Comparison of ENCODE assay signal across 24 cellular contexts in genomic region chr16:85431431-85432124, GRCh38.
A peak's percentile ranks its signal among the peaks of the same experiment; 100 is the strongest.
DNase-seq lines count a peak whose midpoint lies in the region; ATAC-seq, FAIRE-seq and TF ChIP-seq lines count a peak whose summit lies in the region.
"Had no signal": no experiment of that assay in that cellular context is flagged by ENCODE, and none has a peak within 500 bp of the region (broad histone marks: within the 10 kb centered on the region; RNA-seq: fewer than 3 reads in every experiment).

No MANE protein-coding gene starts in this region.

- intact Hi-C loops in K562 (cut with micrococcal nuclease), result no loop called here
- intact Hi-C loops in pancreas (cut with DNase I), result loop anchor here in 1 of 3 donors (10.0 kb wide), 1 partner anchor 173 kb away; no protein-coding TSS in a partner anchor

- H3K36me3 ChIP-seq in DND-41 (ENCODE audit: insufficient read depth, low read length), result no peaks in the 10 kb centered on the region
- no peaks in the 10 kb centered on the region for H3K36me3 ChIP-seq in K562 (ENCODE audit: control insufficient read depth, insufficient read depth, low read length)
- no peaks in the 10 kb centered on the region for H3K36me3 ChIP-seq in pancreas
- H3K36me3 ChIP-seq: adrenal gland, HAP-1, thoracic aorta had no signal

- no peaks in the 10 kb centered on the region for H3K9me3 Mint-ChIP-seq in activated CD8-positive, alpha-beta memory T cell treated with anti-CD3 and anti-CD28 coated beads, Interleukin-2, amount 10 ng/mL, durations not matched to agents 7 days and 5 days (ENCODE audit: low read depth)
- H3K9me3 Mint-ChIP-seq: activated CD4-positive, alpha-beta T cell treated with anti-CD3 and anti-CD28 coated beads, Interleukin-2, amount 10 ng/mL, durations not matched to agents 7 days and 5 days; CD4-positive, alpha-beta T cell; immature natural killer cell had no signal

- H3K27ac ChIP-seq in DND-41 (ENCODE audit: low read length) (no peak overlapping the region), K562 (ENCODE audit: extremely low read depth, low read depth, low read length) (no peak overlapping the region), pancreas (no peak overlapping the region)
- H3K27ac ChIP-seq: adrenal gland, dorsolateral prefrontal cortex, thoracic aorta had no signal

- no peak overlapping the region for H3K27ac Mint-ChIP-seq in activated CD8-positive, alpha-beta memory T cell treated with anti-CD3 and anti-CD28 coated beads, Interleukin-2, amount 10 ng/mL, durations not matched to agents 7 days and 5 days
- H3K27ac Mint-ChIP-seq: activated CD4-positive, alpha-beta T cell treated with anti-CD3 and anti-CD28 coated beads, Interleukin-2, amount 10 ng/mL, durations not matched to agents 7 days and 5 days; CD4-positive, alpha-beta T cell; immature natural killer cell had no signal

- FAIRE-seq in K562 (lab: Jason Lieb, UNC) (no peak), pancreas (lab: Jason Lieb, UNC) (no peak)
- FAIRE-seq: GM12878, HTR-8/SVneo had no signal

- no peak for TF ChIP-seq EP300 in K562 (IDR thresholded peaks at IDR 0.05; ENCODE audit: low read length)

- no peak for TF ChIP-seq POLR2A in K562 (conservative IDR thresholded peaks at IDR 0.05)

- no peaks in the 10 kb centered on the region for H3K4me1 Mint-ChIP-seq in activated CD8-positive, alpha-beta memory T cell treated with anti-CD3 and anti-CD28 coated beads, Interleukin-2, amount 10 ng/mL, durations not matched to agents 7 days and 5 days
- H3K4me1 Mint-ChIP-seq: activated CD4-positive, alpha-beta T cell treated with anti-CD3 and anti-CD28 coated beads, Interleukin-2, amount 10 ng/mL, durations not matched to agents 7 days and 5 days; immature natural killer cell had no signal

- ATAC-seq in activated CD8-positive, alpha-beta memory T cell treated with anti-CD3 and anti-CD28 coated beads, Interleukin-2, amount 10 ng/mL, durations not matched to agents 7 days and 5 days, result no peak
- ATAC-seq in DND-41 (ENCODE audit: insufficient read depth, low read depth) (no peak), K562 (no peak), pancreas (no peak)
- ATAC-seq: GM12878 had no signal

- H3K79me2 ChIP-seq in DND-41 (ENCODE audit: insufficient read depth, low read length) (no peaks in the 10 kb centered on the region), K562 (ENCODE audit: control insufficient read depth, insufficient read depth, low read length) (no peaks in the 10 kb centered on the region)

- H2AFZ ChIP-seq in DND-41 (ENCODE audit: low read depth, low read length) (no peak overlapping the region), K562 (ENCODE audit: low read depth, low read length) (no peak overlapping the region)

- TF ChIP-seq CTCF in DND-41 (IDR thresholded peaks at IDR 0.05; ENCODE audit: borderline replicate concordance, extremely low read depth, low read length, poor library complexity, severe bottlenecking), result no peak
- TF ChIP-seq CTCF in K562 (IDR thresholded peaks at IDR 0.05 in 2 of 3, conservative IDR thresholded peaks at IDR 0.05 in 1 of 3; ENCODE audit: insufficient read depth in 2 of 3, low read depth in 1 of 3, low read length in 3 of 3), result no peak
- no peak for TF ChIP-seq CTCF in pancreas (IDR thresholded peaks at IDR 0.05)

- POLR2A ChIA-PET in K562 (lab: Yijun Ruan, JAX), result interaction anchor here (0.7 to 1.3 kb wide), 3 partner anchors 9 to 94 kb away, joined by 3 to 5 read pairs (median 5); no protein-coding TSS in a partner anchor

- H3K9ac ChIP-seq in DND-41 (ENCODE audit: low read depth, low read length), result no peak overlapping the region
- no peak overlapping the region; a peak in 1 of 4 replicates for H3K9ac ChIP-seq in K562 (ENCODE audit: insufficient read depth in 1 of 2, low read depth in 2 of 2, low read length in 2 of 2)

- H3K9me1 ChIP-seq in K562 (ENCODE audit: control insufficient read depth, insufficient read depth, low read length), result no peaks in the 10 kb centered on the region

- peak; percentile 24 for DNase-seq in activated CD8-positive, alpha-beta memory T cell treated with anti-CD3 and anti-CD28 coated beads for 24 hours
- no peak for DNase-seq in activated CD8-positive, alpha-beta memory T cell treated with anti-CD3 and anti-CD28 coated beads, Interleukin-2, amount 10 ng/mL, durations not matched to agents 7 days and 5 days
- DNase-seq in DND-41 (peak; percentile 1), K562 (ENCODE audit: extremely low read depth in 1 of 4, low spot score in 3 of 4) (no peak), pancreas (peak; percentile 4 to 57 (median 18)), UCSD-AML1 (lab: John Stamatoyannopoulos, UW; ENCODE audit: unreplicated experiment) (no peak), amygdala (lab: John Stamatoyannopoulos, UW) (no peak), AG20443 (ENCODE audit: low spot score) (no peak)
- DNase-seq: activated CD4-positive, alpha-beta T cell treated with anti-CD3 and anti-CD28 coated beads, Interleukin-2, amount 10 ng/mL, durations not matched to agents 7 days and 5 days; adrenal gland; CD4-positive, alpha-beta T cell; DMS53; immature natural killer cell; Karpas-422; NCI-H2081; NCI-H526; OCI-M1; SIG-M5; stimulated activated naive CD4-positive, alpha-beta T cell had no signal

- H4K20me1 ChIP-seq in DND-41 (ENCODE audit: insufficient read depth, low read length) (no peaks in the 10 kb centered on the region), K562 (replicated peaks; ENCODE audit: control insufficient read depth, insufficient read depth, low read length) (peaks cover 3% of the 10 kb centered on the region; the same call in 1 of the 2 replicates)

- H3K4me1 ChIP-seq in DND-41 (ENCODE audit: insufficient read depth, low read length) (peaks cover 6% of the 10 kb centered on the region; the same call in 1 of the 2 replicates), K562 (replicated peaks in 1 of 2; ENCODE audit: control insufficient read depth in 2 of 2, insufficient read depth in 2 of 2, low read length in 2 of 2) (peaks cover 9 to 51% of the 10 kb centered on the region in 2 experiments; a peak in 4 of 5 replicates), pancreas (peaks cover 2 to 5% (median 2%) of the 10 kb centered on the region in 3 donors)
- H3K4me1 ChIP-seq: adrenal gland had no signal

- H3K36me3 Mint-ChIP-seq in activated CD8-positive, alpha-beta memory T cell treated with anti-CD3 and anti-CD28 coated beads, Interleukin-2, amount 10 ng/mL, durations not matched to agents 7 days and 5 days, result no peaks in the 10 kb centered on the region
- H3K36me3 Mint-ChIP-seq: immature natural killer cell had no signal

- in situ Hi-C loops in K562 (cut with MboI), result no loop called here

- no peak overlapping the region for H3K4me3 ChIP-seq in DND-41 (ENCODE audit: low read depth in 1 of 2, low read length in 2 of 2)
- H3K4me3 ChIP-seq in K562, result no peak overlapping the region
- no peak overlapping the region for H3K4me3 ChIP-seq in pancreas
- H3K4me3 ChIP-seq: adrenal gland, dorsolateral prefrontal cortex, GM12878, HAP-1, thoracic aorta had no signal

- H3K9me3 ChIP-seq in DND-41 (ENCODE audit: insufficient read depth, low read length, severe bottlenecking) (no peaks in the 10 kb centered on the region), K562 (replicated peaks; ENCODE audit: control insufficient read depth, insufficient read depth, low read depth, low read length) (no peaks in the 10 kb centered on the region), pancreas (no peaks in the 10 kb centered on the region)
- H3K9me3 ChIP-seq: adrenal gland, HAP-1, thoracic aorta had no signal

- H3K27me3 Mint-ChIP-seq in activated CD8-positive, alpha-beta memory T cell treated with anti-CD3 and anti-CD28 coated beads, Interleukin-2, amount 10 ng/mL, durations not matched to agents 7 days and 5 days, result no peaks in the 10 kb centered on the region
- H3K27me3 Mint-ChIP-seq: activated CD4-positive, alpha-beta T cell treated with anti-CD3 and anti-CD28 coated beads, Interleukin-2, amount 10 ng/mL, durations not matched to agents 7 days and 5 days; CD4-positive, alpha-beta T cell had no signal

- no TSS peak for BruUV-seq in K562 (replicated peaks; lab: Mats Ljungman, UMichigan)

- TF ChIP-seq RAD21 in K562 (CRISPR knock-in tag; conservative IDR thresholded peaks at IDR 0.05 in 1 of 2, IDR thresholded peaks at IDR 0.05 in 1 of 2), result no peak

- 73% methylated on average over 33 of the region's 33 CpGs for WGBS in K562 (ENCODE audit: insufficient coverage, low coverage, missing lambda C conversion rate)
- WGBS in pancreas, 2 donors, result 88 to 89% methylated on average over 33 of the region's 33 CpGs

- H3K4me2 ChIP-seq in DND-41 (ENCODE audit: insufficient read depth, low read length), result no peak overlapping the region
- no peak overlapping the region for H3K4me2 ChIP-seq in K562 (ENCODE audit: insufficient read depth, low read length)

- no peak overlapping the region for H3K4me3 Mint-ChIP-seq in activated CD8-positive, alpha-beta memory T cell treated with anti-CD3 and anti-CD28 coated beads, Interleukin-2, amount 10 ng/mL, durations not matched to agents 7 days and 5 days
- H3K4me3 Mint-ChIP-seq: activated CD4-positive, alpha-beta T cell treated with anti-CD3 and anti-CD28 coated beads, Interleukin-2, amount 10 ng/mL, durations not matched to agents 7 days and 5 days; CD4-positive, alpha-beta T cell; immature natural killer cell had no signal

- no peaks in the 10 kb centered on the region for H3K27me3 ChIP-seq in DND-41 (ENCODE audit: insufficient read depth, low read length, poor library complexity)
- H3K27me3 ChIP-seq in K562 (ENCODE audit: control insufficient read depth in 2 of 2, insufficient read depth in 2 of 2, low read length in 2 of 2), result no peaks in the 10 kb centered on the region
- H3K27me3 ChIP-seq in pancreas, result no peaks in the 10 kb centered on the region
- H3K27me3 ChIP-seq: adrenal gland, dorsolateral prefrontal cortex had no signal

- CTCF ChIA-PET in activated CD8-positive, alpha-beta memory T cell treated with anti-CD3 and anti-CD28 coated beads, Interleukin-2, amount 10 ng/mL, durations not matched to agents 7 days and 5 days (lab: Charles Lee), result interaction anchor here (0.8 to 1.4 kb wide), 2 partner anchors 11 to 179 kb away, joined by 3 to 4 read pairs; no protein-coding TSS in a partner anchor
- CTCF ChIA-PET in K562 (lab: Yijun Ruan, JAX; ENCODE audit: low intra/inter-chr PET ratio), result no interaction called here

TF ChIP-seq in K562, 482 proteins besides CTCF, POLR2A, EP300 and RAD21 (continues in another document):
- 0 out of 2 replicates have a peak, but pooled peaks have one; percentile 31 for TF ChIP-seq POLR2G (IDR thresholded peaks at IDR 0.05; ENCODE audit: low read depth, low read length)

Comparison
In these comparisons a context has a peak if more than half of its experiments do, and no peak if none do; other contexts are left out.
1. DNase-seq: peak in activated CD8-positive, alpha-beta memory T cell treated with anti-CD3 and anti-CD28 coated beads for 24 hours (single experiment), DND-41 (single experiment) and pancreas (6 of 6); none in activated CD8-positive, alpha-beta memory T cell treated with anti-CD3 and anti-CD28 coated beads, Interleukin-2, amount 10 ng/mL, durations not matched to agents 7 days and 5 days (single experiment), K562 (0 of 4), UCSD-AML1 (single experiment), amygdala (0 of 56) and AG20443 (single experiment).